Comparison of ENCODE assay signal across 29 cellular contexts in the genomic region with DNA sequence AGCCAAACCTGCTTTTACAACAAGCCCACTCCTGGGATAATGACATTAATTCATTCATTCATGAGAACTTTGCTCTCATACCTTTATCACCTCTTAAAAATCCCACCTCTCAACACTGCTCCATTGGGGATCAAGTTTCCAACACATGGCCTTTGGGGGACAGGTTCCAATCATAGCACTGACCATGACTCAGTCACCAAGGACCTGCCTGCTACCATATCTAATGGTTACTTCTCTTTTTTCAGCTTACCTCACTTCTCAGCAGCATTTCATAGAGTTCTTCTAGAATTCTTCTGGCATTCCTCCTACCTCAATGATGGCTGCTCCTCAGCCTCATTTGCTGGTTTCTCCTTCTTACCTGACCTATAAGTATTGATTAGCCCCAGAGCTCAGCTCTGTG.
"Had no signal": no experiment of that assay in that cellular context is flagged by ENCODE, and none has a peak within 500 bp of the region (broad histone marks: within the 10 kb centered on the region; RNA-seq: fewer than 3 reads in every experiment).

No MANE protein-coding gene starts in this region.

- H3K9ac ChIP-seq: neural progenitor cell, parathyroid adenoma had no signal

- H3K4me3 ChIP-seq: neural progenitor cell, ovary, psoas muscle, right lobe of liver, sigmoid colon, spleen, stomach, thoracic aorta, thyroid gland, tibial nerve, upper lobe of left lung, vagina had no signal

- ATAC-seq: natural killer cell; psoas muscle; right cardiac atrium; right lobe of liver; stimulated activated memory B cell treated with anti-CD40 and anti-IgM and Interleukin-4, amounts not matched to agents 10 μg/mL and 1 μg/mL and 100 μg/mL, for 72 hours had no signal

- H3K4me1 Mint-ChIP-seq: natural killer cell; neural progenitor cell; stimulated activated memory B cell treated with anti-CD40 and anti-IgM and Interleukin-4, amounts not matched to agents 10 μg/mL and 1 μg/mL and 100 μg/mL, for 72 hours had no signal

- H3K27ac ChIP-seq: neural progenitor cell, ovary, parathyroid adenoma, psoas muscle, right lobe of liver, sigmoid colon, spleen, stomach, thoracic aorta, thyroid gland, tibial nerve, upper lobe of left lung, vagina had no signal

- H3K4me2 ChIP-seq: neural progenitor cell had no signal

- H3K27me3 ChIP-seq: neural progenitor cell, ovary, right lobe of liver, sigmoid colon, stomach, thyroid gland, tibial nerve, upper lobe of left lung, vagina had no signal

- H3K36me3 Mint-ChIP-seq: neural progenitor cell; stimulated activated memory B cell treated with anti-CD40 and anti-IgM and Interleukin-4, amounts not matched to agents 10 μg/mL and 1 μg/mL and 100 μg/mL, for 72 hours had no signal

- H3K4me3 Mint-ChIP-seq: natural killer cell; nephron; neural progenitor cell; stimulated activated memory B cell treated with anti-CD40 and anti-IgM and Interleukin-4, amounts not matched to agents 10 μg/mL and 1 μg/mL and 100 μg/mL, for 72 hours; stimulated activated naive CD8-positive, alpha-beta T cell treated with anti-CD3 and anti-CD28 coated beads, Interleukin-15, Interleukin-2, amounts not matched to agents 100 ng/mL and 50 ng/mL, for 24 hours had no signal

- H3K4me1 ChIP-seq: neural progenitor cell, right lobe of liver had no signal

- DNase-seq: natural killer cell; occipital lobe; ovary; posterior cingulate gyrus; psoas muscle; right cardiac atrium; right lobe of liver; sigmoid colon; small intestine; spleen; stimulated activated CD4-positive, alpha-beta T cell treated with anti-CD3 and anti-CD28 coated beads, Interleukin-12 subunit alpha, Interleukin-12 subunit beta, amount 100 ng/mL, for 4 hours; stimulated activated CD4-positive, alpha-beta T cell treated with anti-CD3 and anti-CD28 coated beads, Interleukin-1b, Interleukin-23, amount 100 ng/mL, for 48 hours; stimulated activated CD4-positive, alpha-beta T cell treated with anti-CD3 and anti-CD28 coated beads, Interleukin-4, amount 100 ng/mL, for 1 hour; stimulated activated CD4-positive, alpha-beta T cell treated with anti-CD3 and anti-CD28 coated beads, Interleukin-4, amount 100 ng/mL, for 4 hours; stimulated activated CD8-positive, alpha-beta memory T cell treated with anti-CD3 and anti-CD28 coated beads, Interleukin-4, amount 100 ng/mL, for 48 hours; stimulated activated naive CD4-positive, alpha-beta T cell treated with Interleukin-2 at 50 U/mL for 16 hours; stomach; thyroid gland; trophoblast cell; upper lobe of left lung had no signal

- H3K9me3 Mint-ChIP-seq: natural killer cell; nephron; neural progenitor cell; stimulated activated memory B cell treated with anti-CD40 and anti-IgM and Interleukin-4, amounts not matched to agents 10 μg/mL and 1 μg/mL and 100 μg/mL, for 72 hours; stimulated activated naive CD8-positive, alpha-beta T cell treated with anti-CD3 and anti-CD28 coated beads, Interleukin-15, Interleukin-2, amounts not matched to agents 100 ng/mL and 50 ng/mL, for 24 hours had no signal

- H3K27ac Mint-ChIP-seq: natural killer cell; nephron; neural progenitor cell; progenitor cell of endocrine pancreas; stimulated activated memory B cell treated with anti-CD40 and anti-IgM and Interleukin-4, amounts not matched to agents 10 μg/mL and 1 μg/mL and 100 μg/mL, for 72 hours; stimulated activated naive CD8-positive, alpha-beta T cell treated with anti-CD3 and anti-CD28 coated beads, Interleukin-15, Interleukin-2, amounts not matched to agents 100 ng/mL and 50 ng/mL, for 24 hours had no signal

- H3K36me3 ChIP-seq: neural progenitor cell, ovary, right lobe of liver, sigmoid colon, spleen, stomach, thoracic aorta, thyroid gland, tibial nerve, upper lobe of left lung, vagina had no signal

- H3K9me3 ChIP-seq: ovary, psoas muscle, right lobe of liver, sigmoid colon, spleen, stomach, thoracic aorta, thyroid gland, tibial nerve, upper lobe of left lung, vagina had no signal

- H3K79me2 ChIP-seq: parathyroid adenoma had no signal

- H2AFZ ChIP-seq: neural progenitor cell, parathyroid adenoma had no signal
